In the genomic region with DNA sequence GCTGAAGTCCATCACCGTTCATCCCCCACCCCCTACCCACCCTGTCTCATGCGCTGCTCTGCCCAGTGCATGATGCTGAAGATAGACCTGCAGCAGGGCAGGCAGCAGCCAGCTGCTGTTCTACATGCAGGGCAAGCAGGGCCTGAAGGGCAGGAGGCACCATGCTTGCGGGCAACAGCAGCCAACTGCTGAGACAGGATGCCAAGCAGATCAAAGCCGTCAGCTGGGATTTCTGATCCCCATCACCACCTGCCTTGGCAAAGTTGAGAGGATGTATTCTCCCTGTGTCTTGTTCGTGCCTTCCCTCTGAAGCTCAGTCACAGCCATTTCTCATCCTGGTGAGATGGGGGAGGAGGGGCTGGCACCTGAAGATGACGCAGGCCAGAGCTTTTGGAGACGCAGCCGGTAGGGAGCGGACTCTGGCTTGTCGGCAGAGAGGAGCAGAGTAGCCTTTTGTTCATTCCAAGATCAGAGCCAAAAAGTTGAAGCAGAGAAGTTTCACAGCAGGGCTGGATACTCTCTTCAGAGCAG, we compare ENCODE assay signal across 22 cellular contexts.
"Had no signal": no experiment of that assay in that cellular context is flagged by ENCODE, and none has a peak within 500 bp of the region (broad histone marks: within the 10 kb centered on the region; RNA-seq: fewer than 3 reads in every experiment).

No MANE protein-coding gene starts in this region.

- H3K27ac ChIP-seq: gastroesophageal sphincter, left ventricle myocardium inferior, lower lobe of right lung, parathyroid adenoma, psoas muscle, right lobe of liver, spleen, uterus had no signal

- H3K36me3 ChIP-seq: gastroesophageal sphincter, left ventricle myocardium inferior, lower lobe of right lung, right lobe of liver, spleen, uterus had no signal

- H3K4me1 Mint-ChIP-seq: immature natural killer cell; naive thymus-derived CD4-positive, alpha-beta T cell had no signal

- H3K9ac ChIP-seq: parathyroid adenoma had no signal

- H3K36me3 Mint-ChIP-seq: type B pancreatic cell had no signal

- H3K4me1 ChIP-seq: gastroesophageal sphincter, left ventricle myocardium inferior, lower lobe of right lung, parathyroid adenoma, psoas muscle, spleen, uterus had no signal

- H3K79me2 ChIP-seq: parathyroid adenoma had no signal

- H3K27ac Mint-ChIP-seq: naive thymus-derived CD4-positive, alpha-beta T cell; type B pancreatic cell had no signal

- H3K9me3 ChIP-seq: gastroesophageal sphincter, left ventricle myocardium inferior, lower lobe of right lung, psoas muscle, right lobe of liver, spleen, uterus had no signal

- H3K9me3 Mint-ChIP-seq: immature natural killer cell, type B pancreatic cell had no signal

- ATAC-seq: gastroesophageal sphincter; lower lobe of right lung; naive thymus-derived CD4-positive, alpha-beta T cell had no signal

- H3K4me3 ChIP-seq: dorsolateral prefrontal cortex, gastroesophageal sphincter, left ventricle myocardium inferior, lower lobe of right lung, psoas muscle, right lobe of liver, spleen, uterus had no signal

- H3K27me3 ChIP-seq: dorsolateral prefrontal cortex, right lobe of liver, uterus had no signal

- H2AFZ ChIP-seq: parathyroid adenoma had no signal

- DNase-seq: central memory CD4-positive, alpha-beta T cell; cortex of kidney; dorsolateral prefrontal cortex; effector CD8-positive, alpha-beta T cell; glutamatergic neuron; immature natural killer cell; left ventricle myocardium inferior; lower lobe of right lung; mesenchymal stem cell; naive thymus-derived CD4-positive, alpha-beta T cell; psoas muscle; retina; right lobe of liver; spleen; stimulated activated CD4-positive, alpha-beta T cell treated with anti-CD3 and anti-CD28 coated beads, Interleukin-15, amount 100 ng/mL, for 24 hours; stimulated activated CD4-positive, alpha-beta T cell treated with anti-CD3 and anti-CD28 coated beads, Interleukin-1b, Interleukin-23, amount 100 ng/mL, for 48 hours; stimulated activated CD4-positive, alpha-beta T cell treated with anti-CD3 and anti-CD28 coated beads, Interleukin-4, amount 100 ng/mL, for 24 hours; stimulated activated naive CD4-positive, alpha-beta T cell; uterus had no signal

- H3K27me3 Mint-ChIP-seq: type B pancreatic cell had no signal

- H3K4me3 Mint-ChIP-seq: immature natural killer cell; naive thymus-derived CD4-positive, alpha-beta T cell; type B pancreatic cell had no signal
